8 cellular contexts compared by ENCODE assay signal in genomic region chr12:4164591-4165558, GRCh38.
DNase-seq lines count a peak whose midpoint lies in the region; ATAC-seq and TF ChIP-seq lines count a peak whose summit lies in the region.

No MANE protein-coding gene starts in this region.

- no peaks in the 10 kb centered on the region for H3K9me3 ChIP-seq in mesodermal cell (ENCODE audit: control insufficient read depth, low read length)

- H3K36me3 ChIP-seq in mesodermal cell (ENCODE audit: control insufficient read depth, insufficient read depth, low read length) = no peaks in the 10 kb centered on the region

- peak; percentile 49 for DNase-seq in activated CD4-positive, alpha-beta T cell treated with anti-CD3 and anti-CD28 coated beads, Interleukin-2, amount 50 U/mL, for 1 hour
- peak; percentile 30 for DNase-seq in effector CD4-positive, alpha-beta T cell
- peak; percentile 32 for DNase-seq in stimulated activated CD8-positive, alpha-beta memory T cell treated with anti-CD3 and anti-CD28 coated beads, Interleukin-7, amount 100 ng/mL, for 24 hours (ENCODE audit: low read depth)
- no peak for DNase-seq in GM19240 (ENCODE audit: insufficient read length, low spot score)
- no peak for DNase-seq in NCI-H1417 (lab: John Stamatoyannopoulos, UW)

- peaks cover 11% of the 10 kb centered on the region for H3K4me1 ChIP-seq in mesodermal cell (ENCODE audit: control insufficient read depth, insufficient read depth, low read length, poor library complexity, severe bottlenecking)

- TF ChIP-seq POLR2A in GM10847 (IDR thresholded peaks at IDR 0.05; ENCODE audit: extremely low read depth, insufficient read length) = peak; percentile 41

- H3K4me3 ChIP-seq in mesodermal cell (ENCODE audit: extremely low read depth, insufficient read depth, low read length, poor library complexity, severe bottlenecking) = peak overlapping the region; percentile 21

- H3K27ac ChIP-seq in mesodermal cell (ENCODE audit: low read depth, low read length, severe bottlenecking) = peak overlapping the region; percentile 91

- ATAC-seq in HG02981 (IDR thresholded peaks at IDR 0.05; ENCODE audit: unreplicated experiment) = peak; percentile 55

- 24 to 40% methylated on average over 27 to 44 of the region's 61 CpGs for WGBS in mesodermal cell (ENCODE audit: insufficient coverage in 2 of 2), 2 experiments

Comparison
In these comparisons a context has a peak if more than half of its experiments do, and no peak if none do; other contexts are left out.
1. DNase-seq: peak in activated CD4-positive, alpha-beta T cell treated with anti-CD3 and anti-CD28 coated beads, Interleukin-2, amount 50 U/mL, for 1 hour (single experiment), effector CD4-positive, alpha-beta T cell (single experiment) and stimulated activated CD8-positive, alpha-beta memory T cell treated with anti-CD3 and anti-CD28 coated beads, Interleukin-7, amount 100 ng/mL, for 24 hours (single experiment); none in GM19240 (single experiment) and NCI-H1417 (0 of 3).